In genomic region chr19:14497347-14497921, GRCh38 we compare ENCODE assay signal across 9 cellular contexts. TPM values are rescaled to one million over a fixed set of nuclear protein-coding genes. Genes with fewer than 3 reads are reported as not detected.
A peak's percentile ranks its signal among the peaks of the same experiment; 100 is the strongest.
DNase-seq lines count a peak whose midpoint lies in the region; ATAC-seq, FAIRE-seq and TF ChIP-seq lines count a peak whose summit lies in the region.
"Had no signal": no experiment of that assay in that cellular context is flagged by ENCODE, and none has a peak within 500 bp of the region (broad histone marks: within the 10 kb centered on the region; RNA-seq: fewer than 3 reads in every experiment).

No MANE protein-coding gene starts in this region.

- DNase-seq in EH (ENCODE audit: low read depth) (peak; percentile 38), RWPE2 (ENCODE audit: low spot score) (no peak), head of caudate nucleus (peak in 38 of 42 donors; percentile 33 to 84 (median 66)), progenitor cell of endocrine pancreas (ENCODE audit: low spot score, unreplicated experiment) (no peak), kidney (no peak), NCI-H1092 (lab: John Stamatoyannopoulos, UW) (no peak)
- DNase-seq: activated CD4-positive, alpha-beta T cell treated with anti-CD3 and anti-CD28 coated beads for 4 hours had no signal

- H3K27ac ChIP-seq in RWPE2 (ENCODE audit: poor library complexity, severe bottlenecking) (peak overlapping the region; percentile 80), kidney (ENCODE audit: low read depth in 2 of 2, low read length in 2 of 2) (peak overlapping the region in 1 of 2 donors; percentile 61)

- peaks cover 5% of the 10 kb centered on the region for H3K36me3 Mint-ChIP-seq in progenitor cell of endocrine pancreas (ENCODE audit: insufficient read depth)

- peak overlapping the region; percentile 94 for H3K27ac Mint-ChIP-seq in progenitor cell of endocrine pancreas

- H3K9ac ChIP-seq in kidney (ENCODE audit: low read length in 2 of 2): peak overlapping the region in 1 of 2 donors; percentile 36

- H3K36me3 ChIP-seq in RWPE2 (ENCODE audit: low read depth) (peaks cover 20% of the 10 kb centered on the region), kidney (ENCODE audit: control insufficient read depth in 1 of 2, insufficient read depth in 2 of 2, low read length in 2 of 2) (no peaks in the 10 kb centered on the region)

- peaks cover 20% of the 10 kb centered on the region for H3K4me1 ChIP-seq in RWPE2 (ENCODE audit: insufficient read depth, poor library complexity, severe bottlenecking)
- H3K4me1 ChIP-seq in kidney (ENCODE audit: control insufficient read depth in 1 of 2, insufficient read depth in 1 of 2, low read depth in 1 of 2, low read length in 2 of 2): peaks cover 15 to 17% of the 10 kb centered on the region in 2 donors

- no peak for TF ChIP-seq CTCF in RWPE2 (IDR thresholded peaks at IDR 0.05; ENCODE audit: poor library complexity, severe bottlenecking)
- TF ChIP-seq CTCF in progenitor cell of endocrine pancreas (IDR thresholded peaks at IDR 0.05; ENCODE audit: unreplicated experiment): no peak
- no peak for TF ChIP-seq CTCF in kidney (IDR thresholded peaks at IDR 0.05; ENCODE audit: borderline replicate concordance, extremely low read depth, insufficient read depth)

- peak overlapping the region; percentile 52 for H3K4me3 Mint-ChIP-seq in progenitor cell of endocrine pancreas (ENCODE audit: low read depth)

- FAIRE-seq in kidney (lab: Jason Lieb, UNC): no peak

- H3K4me3 ChIP-seq in RWPE2 (ENCODE audit: severe bottlenecking): no peak overlapping the region
- H3K4me3 ChIP-seq in kidney (ENCODE audit: low read length in 2 of 2): no peak overlapping the region

- H3K27me3 ChIP-seq in RWPE2 (ENCODE audit: insufficient read depth, poor library complexity, severe bottlenecking): no peaks in the 10 kb centered on the region

- H3K4me1 Mint-ChIP-seq in progenitor cell of endocrine pancreas (ENCODE audit: low read depth): peaks cover 19% of the 10 kb centered on the region

- no peaks in the 10 kb centered on the region for H3K27me3 Mint-ChIP-seq in progenitor cell of endocrine pancreas

- ATAC-seq in RWPE2 (ENCODE audit: low read depth) (no peak), HG03108 (IDR thresholded peaks at IDR 0.05; ENCODE audit: unreplicated experiment) (no peak), HG03025 (IDR thresholded peaks at IDR 0.05; ENCODE audit: low FRiP score, unreplicated experiment) (no peak)

- intact Hi-C loops in head of caudate nucleus (cut with DNase I) (loop anchor here (5.0 kb wide), 1 partner anchor 290 kb away; the partner anchor contains the start of gene ADGRL1), kidney (cut with DNase I) (no loop called here)

- no peaks in the 10 kb centered on the region for H3K9me3 ChIP-seq in RWPE2 (ENCODE audit: severe bottlenecking)
- H3K9me3 ChIP-seq in kidney (ENCODE audit: control insufficient read depth in 1 of 2, low read length in 2 of 2): no peaks in the 10 kb centered on the region

- H3K9me3 Mint-ChIP-seq in progenitor cell of endocrine pancreas (ENCODE audit: low read depth): no peaks in the 10 kb centered on the region

RNA-seq across cellular contexts. Expression of gene GIPC1, which starts 1.5 kb away (rescaled TPM):
- total RNA-seq in progenitor cell of endocrine pancreas: 66.5 and 77.4 TPM in 2 replicates
- 94.6 TPM for total RNA-seq in kidney
- 137 TPM for polyA plus RNA-seq in kidney (ENCODE audit: insufficient read depth, low read depth, low replicate concordance)

RNA-seq across cellular contexts. Expression of gene DNAJB1, which starts 20.8 kb away (rescaled TPM):
- 94.7 and 97.0 TPM in 2 replicates for total RNA-seq in progenitor cell of endocrine pancreas
- total RNA-seq in kidney: 77.9 TPM
- 122 TPM for polyA plus RNA-seq in kidney (ENCODE audit: insufficient read depth, low read depth, low replicate concordance)

RNA-seq across cellular contexts. Expression of gene PTGER1, which starts 22.3 kb away (rescaled TPM):
- total RNA-seq in progenitor cell of endocrine pancreas: 0.34 and 0.84 TPM in 2 replicates
- 19.0 TPM for total RNA-seq in kidney
- polyA plus RNA-seq in kidney (ENCODE audit: insufficient read depth, low read depth, low replicate concordance): 14.3 TPM

RNA-seq across cellular contexts. Expression of gene TECR, which starts 32.0 kb away (rescaled TPM):
- total RNA-seq in progenitor cell of endocrine pancreas (170 and 186 TPM in 2 replicates), kidney (132 TPM)
- polyA plus RNA-seq in kidney (ENCODE audit: insufficient read depth, low read depth, low replicate concordance): 280 TPM

Comparison
In these comparisons a context has a peak if more than half of its experiments do, and no peak if none do; other contexts are left out.
1. DNase-seq: peak in EH (single experiment) and head of caudate nucleus (38 of 42); none in RWPE2 (single experiment), progenitor cell of endocrine pancreas (single experiment), kidney (single experiment) and NCI-H1092 (single experiment).
2. RNA of gene PTGER1, which starts 22.3 kb away (total RNA-seq): 19.0 TPM in kidney (single experiment); 0.34 to 0.84 TPM in progenitor cell of endocrine pancreas; every median in the first group is over 10 times any median in the second.